In genomic region chr5:168014423-168014822, GRCh38 we compare ENCODE assay signal across 25 cellular contexts.
"Had no signal": no experiment of that assay in that cellular context is flagged by ENCODE, and none has a peak within 500 bp of the region (broad histone marks: within the 10 kb centered on the region; RNA-seq: fewer than 3 reads in every experiment).

No MANE protein-coding gene starts in this region.

- H3K27me3 ChIP-seq: adrenal gland, body of pancreas, breast epithelium, SJCRH30 had no signal

- H3K36me3 ChIP-seq: adrenal gland, breast epithelium, SJCRH30 had no signal

- H3K9me3 ChIP-seq: adrenal gland, body of pancreas, breast epithelium, SJCRH30, SK-N-SH had no signal

- H3K4me1 ChIP-seq: adrenal gland, body of pancreas, breast epithelium, SJCRH30 had no signal

- H3K4me3 ChIP-seq: adrenal gland, body of pancreas, breast epithelium, K562, SJCRH30 had no signal

- H3K27ac ChIP-seq: adrenal gland, body of pancreas, breast epithelium, SJCRH30 had no signal

- DNase-seq: activated CD4-positive, alpha-beta T cell treated with anti-CD3 and anti-CD28 coated beads for 36 hours; activated CD4-positive, alpha-beta T cell treated with anti-CD3 and anti-CD28 coated beads, Interleukin-2, amount 10 ng/mL, durations not matched to agents 7 days and 5 days; activated CD4-positive, alpha-beta T cell treated with anti-CD3 and anti-CD28 coated beads, Interleukin-2, amount 50 U/mL, for 48 hours; activated CD8-positive, alpha-beta memory T cell treated with anti-CD3 and anti-CD28 coated beads, Interleukin-2, amount 50 U/mL, for 4 hours; activated gamma-delta T cell treated with Interleukin-2 at 50 U/mL for 16 hours; activated naive CD4-positive, alpha-beta T cell treated with anti-CD3 and anti-CD28 coated beads for 36 hours; activated T-cell treated with anti-CD3 and anti-CD28 coated beads for 4 hours; activated T-cell treated with anti-CD3 and anti-CD28 coated beads, Interleukin-2, amount 50 U/mL, for 4 hours; adrenal gland; body of pancreas; cerebellar nuclear complex; NCI-H146; NCI-H1930; NCI-H226; NCI-H446 treated with DMSO at 0.1 percent for 48 hours; NCI-H774; SHP77; SJCRH30; SK-N-SH had no signal

- ATAC-seq: activated CD4-positive, alpha-beta T cell treated with anti-CD3 and anti-CD28 coated beads for 36 hours; activated CD4-positive, CD25-positive, alpha-beta regulatory T cell treated with anti-CD3 and anti-CD28 coated beads, Interleukin-2, amount 50 U/mL, for 24 hours; activated naive CD4-positive, alpha-beta T cell treated with anti-CD3 and anti-CD28 coated beads, Interleukin-2, amount 50 U/mL, for 72 hours; activated T-cell treated with anti-CD3 and anti-CD28 coated beads, Interleukin-2, amount 50 U/mL, for 4 hours; body of pancreas; K562; Panc1; WTC11 had no signal
